Comparison of ENCODE assay signal across 14 cellular contexts in genomic region chr4:71554025-71554424, GRCh38.
DNase-seq lines count a peak whose midpoint lies in the region; ATAC-seq and TF ChIP-seq lines count a peak whose summit lies in the region.
"Had no signal": no experiment of that assay in that cellular context is flagged by ENCODE, and none has a peak within 500 bp of the region (broad histone marks: within the 10 kb centered on the region; RNA-seq: fewer than 3 reads in every experiment).

No MANE protein-coding gene starts in this region.

- 0 out of 2 replicates have a peak, but pooled peaks have one; percentile 58 for TF ChIP-seq CTCF in VCaP (conservative IDR thresholded peaks at IDR 0.05)

- no peak for ATAC-seq in HG02759 (IDR thresholded peaks at IDR 0.05; ENCODE audit: unreplicated experiment)

- DNase-seq in foreskin melanocyte (peak; percentile 53), midbrain (lab: John Stamatoyannopoulos, UW) (peak; percentile 12), NCI-H2029 treated with DMSO at 0.1 percent for 48 hours (lab: John Stamatoyannopoulos, UW) (no peak), NCI-H1105 (lab: John Stamatoyannopoulos, UW) (no peak)
- DNase-seq in activated CD4-positive, alpha-beta T cell treated with anti-CD3 and anti-CD28 coated beads, Interleukin-2, amount 50 U/mL, for 1 hour, result no peak
- DNase-seq: 8988T; BE2C; CD4-positive, alpha-beta memory T cell; CD8-positive, alpha-beta memory T cell; DMS79 treated with DMSO at 0.1 percent for 48 hours; GF-D8 had no signal

- no peak overlapping the region for H3K27ac ChIP-seq in VCaP
- H3K27ac ChIP-seq: BLaER1 had no signal

Comparison
In these comparisons a context has a peak if more than half of its experiments do, and no peak if none do; other contexts are left out.
1. DNase-seq: peak in foreskin melanocyte (single experiment) and midbrain (single experiment); none in NCI-H2029 treated with DMSO at 0.1 percent for 48 hours (single experiment), activated CD4-positive, alpha-beta T cell treated with anti-CD3 and anti-CD28 coated beads, Interleukin-2, amount 50 U/mL, for 1 hour (single experiment) and NCI-H1105 (single experiment).